Comparison of ENCODE assay signal across 8 cellular contexts in genomic region chr3:18389108-18389733, GRCh38.
DNase-seq lines count a peak whose midpoint lies in the region; ATAC-seq and TF ChIP-seq lines count a peak whose summit lies in the region.

No MANE protein-coding gene starts in this region.

- ATAC-seq in HG03520 (IDR thresholded peaks at IDR 0.05; ENCODE audit: unreplicated experiment) (no peak), GM21360 (IDR thresholded peaks at IDR 0.05; ENCODE audit: unreplicated experiment) (no peak)

- no peaks in the 10 kb centered on the region for H3K27me3 Mint-ChIP-seq in activated T-cell treated with anti-CD3 and anti-CD28 coated beads, Interleukin-2, amount 50 U/mL, for 24 hours

- peak overlapping the region; percentile 59 for H3K27ac Mint-ChIP-seq in activated T-cell treated with anti-CD3 and anti-CD28 coated beads, Interleukin-2, amount 50 U/mL, for 24 hours

- H3K27ac ChIP-seq in substantia nigra (ENCODE audit: low read depth, low read length, poor library complexity, severe bottlenecking): no peak overlapping the region

- H3K4me3 Mint-ChIP-seq in activated T-cell treated with anti-CD3 and anti-CD28 coated beads, Interleukin-2, amount 50 U/mL, for 24 hours: peak overlapping the region; percentile 13

- peak; percentile 58 for TF ChIP-seq CTCF in LNCAP (IDR thresholded peaks at IDR 0.05)

- H3K4me1 Mint-ChIP-seq in activated T-cell treated with anti-CD3 and anti-CD28 coated beads, Interleukin-2, amount 50 U/mL, for 24 hours (ENCODE audit: low read depth): peaks cover 82% of the 10 kb centered on the region

- peak; percentile 20 for DNase-seq in activated gamma-delta T cell treated with Interleukin-2 at 50 U/mL for 16 hours
- DNase-seq in activated gamma-delta T cell (lab: John Stamatoyannopoulos, UW): no peak
- DNase-seq in activated T-cell treated with anti-CD3 and anti-CD28 coated beads, Interleukin-2, amount 50 U/mL, for 24 hours: no peak
- DNase-seq in kidney glomerular epithelial cell (lab: John Stamatoyannopoulos, UW): peak; percentile 10
- no peak for DNase-seq in substantia nigra (lab: John Stamatoyannopoulos, UW)

- no peaks in the 10 kb centered on the region for H3K9me3 Mint-ChIP-seq in activated T-cell treated with anti-CD3 and anti-CD28 coated beads, Interleukin-2, amount 50 U/mL, for 24 hours

- peaks cover 98% of the 10 kb centered on the region for H3K36me3 Mint-ChIP-seq in activated T-cell treated with anti-CD3 and anti-CD28 coated beads, Interleukin-2, amount 50 U/mL, for 24 hours (ENCODE audit: low read depth)

Comparison
In these comparisons a context has a peak if more than half of its experiments do, and no peak if none do; other contexts are left out.
1. DNase-seq: peak in activated gamma-delta T cell treated with Interleukin-2 at 50 U/mL for 16 hours (single experiment) and kidney glomerular epithelial cell (single experiment); none in activated gamma-delta T cell (single experiment), activated T-cell treated with anti-CD3 and anti-CD28 coated beads, Interleukin-2, amount 50 U/mL, for 24 hours (single experiment) and substantia nigra (0 of 49).